In the genomic region with DNA sequence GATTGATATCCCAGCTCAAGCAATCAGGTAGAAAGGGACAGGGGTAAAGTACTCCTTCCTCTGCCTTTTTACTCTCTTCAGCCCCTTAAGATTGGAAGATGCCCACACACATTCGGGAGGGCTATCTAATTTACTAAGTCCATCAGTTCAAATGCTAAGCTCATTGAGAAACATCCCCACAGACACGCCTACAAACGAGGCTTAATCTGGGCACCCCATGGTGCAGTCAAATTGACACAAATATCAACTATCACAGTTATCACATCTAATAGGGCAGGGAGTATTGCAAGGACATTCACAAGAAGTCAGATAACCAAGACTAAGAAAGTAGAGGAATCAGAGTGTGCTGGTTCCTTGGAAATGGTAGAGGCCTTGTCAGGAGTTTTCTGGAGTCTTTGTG, we compare ENCODE assay signal across 29 cellular contexts.
"Had no signal": no experiment of that assay in that cellular context is flagged by ENCODE, and none has a peak within 500 bp of the region (broad histone marks: within the 10 kb centered on the region; RNA-seq: fewer than 3 reads in every experiment).

No MANE protein-coding gene starts in this region.

- H3K9me3 ChIP-seq: stomach, suprapubic skin, testis, thoracic aorta, thyroid gland, tibial artery, tibial nerve, transverse colon, upper lobe of left lung, upper lobe of right lung, uterus, vagina had no signal

- H3K4me3 ChIP-seq: stomach, suprapubic skin, testis, thoracic aorta, thyroid gland, tibial artery, tibial nerve, transverse colon, upper lobe of left lung, upper lobe of right lung, uterus, vagina had no signal

- FAIRE-seq: urothelium cell line had no signal

- H3K4me1 ChIP-seq: stomach, suprapubic skin, testis, thyroid gland, tibial artery, tibial nerve, transverse colon, upper lobe of left lung, upper lobe of right lung, uterus, vagina had no signal

- DNase-seq: stimulated activated CD4-positive, alpha-beta T cell treated with anti-CD3 and anti-CD28 coated beads, Interleukin-2, amount 100 ng/mL, for 48 hours; stimulated activated CD4-positive, alpha-beta T cell treated with anti-CD3 and anti-CD28 coated beads, Interleukin-4, amount 100 ng/mL, for 1 hour; stimulated activated CD4-positive, alpha-beta T cell treated with anti-CD3 and anti-CD28 coated beads, Interleukin-4, amount 100 ng/mL, for 24 hours; stimulated activated CD4-positive, alpha-beta T cell treated with anti-CD3 and anti-CD28 coated beads, Interleukin-4, amount 100 ng/mL, for 4 hours; stimulated activated CD8-positive, alpha-beta memory T cell treated with anti-CD3 and anti-CD28 coated beads, Interleukin-4, amount 100 ng/mL, for 48 hours; stimulated activated naive B cell treated with anti-CD40 and anti-IgM and Interleukin-4, amounts not matched to agents 10 μg/mL and 1 μg/mL and 100 μg/mL, for 72 hours; stimulated activated naive CD4-positive, alpha-beta T cell; stimulated activated naive CD4-positive, alpha-beta T cell treated with Interleukin-2 at 50 U/mL for 16 hours; stimulated activated naive CD8-positive, alpha-beta T cell treated with anti-CD3 and anti-CD28 coated beads, Interleukin-15, amount 100 ng/mL, for 72 hours; stimulated activated naive CD8-positive, alpha-beta T cell treated with anti-CD3 and anti-CD28 coated beads, Interleukin-15, Interleukin-2, amounts not matched to agents 100 U/mL and 50 U/mL, for 24 hours; stomach; substantia nigra; testis; thyroid gland; tibial artery; transverse colon; trophoblast cell; upper lobe of left lung; upper lobe of right lung; uterus had no signal

- H3K4me1 Mint-ChIP-seq: stimulated activated effector memory CD8-positive, alpha-beta T cell treated with anti-CD3 and anti-CD28 coated beads, Interleukin-12 subunit alpha, Interleukin-12 subunit beta, amount 100 ng/mL, for 72 hours; stimulated activated memory B cell treated with anti-CD40 and anti-IgM and Interleukin-4, amounts not matched to agents 10 μg/mL and 1 μg/mL and 100 μg/mL, for 72 hours; stimulated activated naive B cell treated with anti-CD40 and anti-IgM and Interleukin-4, amounts not matched to agents 10 μg/mL and 1 μg/mL and 100 μg/mL, for 72 hours; stimulated activated naive CD8-positive, alpha-beta T cell treated with anti-CD3 and anti-CD28 coated beads, Interleukin-15, amount 100 ng/mL, for 72 hours had no signal

- H3K36me3 ChIP-seq: stomach, suprapubic skin, thoracic aorta, thyroid gland, tibial artery, tibial nerve, transverse colon, upper lobe of left lung, upper lobe of right lung, uterus, vagina had no signal

- H3K27me3 ChIP-seq: stomach, suprapubic skin, testis, thyroid gland, tibial artery, tibial nerve, transverse colon, upper lobe of left lung, upper lobe of right lung, uterus, vagina had no signal

- H3K9me3 Mint-ChIP-seq: stimulated activated effector memory CD8-positive, alpha-beta T cell treated with anti-CD3 and anti-CD28 coated beads, Interleukin-12 subunit alpha, Interleukin-12 subunit beta, amount 100 ng/mL, for 72 hours; stimulated activated memory B cell treated with anti-CD40 and anti-IgM and Interleukin-4, amounts not matched to agents 10 μg/mL and 1 μg/mL and 100 μg/mL, for 72 hours; stimulated activated naive CD8-positive, alpha-beta T cell treated with anti-CD3 and anti-CD28 coated beads, Interleukin-15, amount 100 ng/mL, for 72 hours; stimulated activated naive CD8-positive, alpha-beta T cell treated with anti-CD3 and anti-CD28 coated beads, Interleukin-15, Interleukin-2, amounts not matched to agents 100 ng/mL and 50 ng/mL, for 24 hours; type B pancreatic cell had no signal

- H3K27ac Mint-ChIP-seq: stimulated activated effector memory CD8-positive, alpha-beta T cell treated with anti-CD3 and anti-CD28 coated beads, Interleukin-12 subunit alpha, Interleukin-12 subunit beta, amount 100 ng/mL, for 72 hours; stimulated activated memory B cell treated with anti-CD40 and anti-IgM and Interleukin-4, amounts not matched to agents 10 μg/mL and 1 μg/mL and 100 μg/mL, for 72 hours; stimulated activated naive B cell treated with anti-CD40 and anti-IgM and Interleukin-4, amounts not matched to agents 10 μg/mL and 1 μg/mL and 100 μg/mL, for 72 hours; stimulated activated naive CD8-positive, alpha-beta T cell treated with anti-CD3 and anti-CD28 coated beads, Interleukin-15, amount 100 ng/mL, for 72 hours; stimulated activated naive CD8-positive, alpha-beta T cell treated with anti-CD3 and anti-CD28 coated beads, Interleukin-15, Interleukin-2, amounts not matched to agents 100 ng/mL and 50 ng/mL, for 24 hours; type B pancreatic cell had no signal

- ATAC-seq: stimulated activated effector memory CD8-positive, alpha-beta T cell treated with anti-CD3 and anti-CD28 coated beads, Interleukin-12 subunit alpha, Interleukin-12 subunit beta, amount 100 ng/mL, for 72 hours; stimulated activated memory B cell treated with anti-CD40 and anti-IgM and Interleukin-4, amounts not matched to agents 10 μg/mL and 1 μg/mL and 100 μg/mL, for 72 hours; stimulated activated naive B cell treated with anti-CD40 and anti-IgM and Interleukin-4, amounts not matched to agents 10 μg/mL and 1 μg/mL and 100 μg/mL, for 72 hours; stimulated activated naive CD8-positive, alpha-beta T cell treated with anti-CD3 and anti-CD28 coated beads, Interleukin-15, amount 100 ng/mL, for 72 hours; stimulated activated naive CD8-positive, alpha-beta T cell treated with anti-CD3 and anti-CD28 coated beads, Interleukin-15, Interleukin-2, amounts not matched to agents 100 U/mL and 50 U/mL, for 24 hours; upper lobe of right lung had no signal

- H3K27ac ChIP-seq: stomach, suprapubic skin, testis, thoracic aorta, thyroid gland, tibial artery, tibial nerve, transverse colon, upper lobe of left lung, upper lobe of right lung, uterus, vagina had no signal

- H3K27me3 Mint-ChIP-seq: stimulated activated memory B cell treated with anti-CD40 and anti-IgM and Interleukin-4, amounts not matched to agents 10 μg/mL and 1 μg/mL and 100 μg/mL, for 72 hours; stimulated activated naive B cell treated with anti-CD40 and anti-IgM and Interleukin-4, amounts not matched to agents 10 μg/mL and 1 μg/mL and 100 μg/mL, for 72 hours; stimulated activated naive CD8-positive, alpha-beta T cell treated with anti-CD3 and anti-CD28 coated beads, Interleukin-15, amount 100 ng/mL, for 72 hours; stimulated activated naive CD8-positive, alpha-beta T cell treated with anti-CD3 and anti-CD28 coated beads, Interleukin-15, Interleukin-2, amounts not matched to agents 100 ng/mL and 50 ng/mL, for 24 hours had no signal

- H3K4me3 Mint-ChIP-seq: stimulated activated effector memory CD8-positive, alpha-beta T cell treated with anti-CD3 and anti-CD28 coated beads, Interleukin-12 subunit alpha, Interleukin-12 subunit beta, amount 100 ng/mL, for 72 hours; stimulated activated memory B cell treated with anti-CD40 and anti-IgM and Interleukin-4, amounts not matched to agents 10 μg/mL and 1 μg/mL and 100 μg/mL, for 72 hours; stimulated activated naive B cell treated with anti-CD40 and anti-IgM and Interleukin-4, amounts not matched to agents 10 μg/mL and 1 μg/mL and 100 μg/mL, for 72 hours; stimulated activated naive CD8-positive, alpha-beta T cell treated with anti-CD3 and anti-CD28 coated beads, Interleukin-15, amount 100 ng/mL, for 72 hours; stimulated activated naive CD8-positive, alpha-beta T cell treated with anti-CD3 and anti-CD28 coated beads, Interleukin-15, Interleukin-2, amounts not matched to agents 100 ng/mL and 50 ng/mL, for 24 hours; type B pancreatic cell had no signal

- H3K36me3 Mint-ChIP-seq: stimulated activated effector memory CD8-positive, alpha-beta T cell treated with anti-CD3 and anti-CD28 coated beads, Interleukin-12 subunit alpha, Interleukin-12 subunit beta, amount 100 ng/mL, for 72 hours; stimulated activated memory B cell treated with anti-CD40 and anti-IgM and Interleukin-4, amounts not matched to agents 10 μg/mL and 1 μg/mL and 100 μg/mL, for 72 hours; stimulated activated naive B cell treated with anti-CD40 and anti-IgM and Interleukin-4, amounts not matched to agents 10 μg/mL and 1 μg/mL and 100 μg/mL, for 72 hours; type B pancreatic cell had no signal
